ENCODE assay signal across 10 cellular contexts in the genomic region with DNA sequence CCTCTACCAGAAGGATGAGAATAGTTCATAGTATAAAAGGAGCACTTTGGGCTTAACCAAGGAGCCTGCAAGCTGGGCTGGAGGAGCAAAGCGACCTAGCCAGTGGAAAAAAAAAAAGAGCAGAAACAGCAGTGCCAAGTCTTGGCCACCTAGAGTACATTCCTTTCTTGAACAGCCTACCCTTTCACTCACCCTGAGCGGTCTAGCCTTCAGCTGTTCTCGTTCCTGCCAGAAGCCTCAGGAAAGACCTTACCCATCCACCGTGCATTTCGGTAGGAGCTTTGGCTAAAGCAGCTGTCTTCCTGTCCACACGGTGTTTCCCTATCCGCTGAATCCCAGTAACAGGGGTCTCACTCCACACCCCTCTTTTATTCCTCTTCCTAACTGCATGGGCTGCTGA.
DNase-seq lines count a peak whose midpoint lies in the region; FAIRE-seq lines count a peak whose summit lies in the region.
"Had no signal": no experiment of that assay in that cellular context is flagged by ENCODE, and none has a peak within 500 bp of the region (broad histone marks: within the 10 kb centered on the region; RNA-seq: fewer than 3 reads in every experiment).

No MANE protein-coding gene starts in this region.

- DNase-seq in NCI-H82 treated with DMSO at 0.1 percent for 48 hours (lab: John Stamatoyannopoulos, UW; ENCODE audit: unreplicated experiment): peak; percentile 80
- no peak for DNase-seq in epithelial cell of prostate (ENCODE audit: low read depth, low spot score)
- peak; percentile 14 for DNase-seq in mucosa of gallbladder (ENCODE audit: low spot score)
- DNase-seq in urothelium cell line (ENCODE audit: low spot score): peak; percentile 21
- no peak for DNase-seq in GF-D8 (lab: John Stamatoyannopoulos, UW)
- no peak for DNase-seq in SIG-M5 treated with dmso at 0.1 percent for 504 hours (lab: John Stamatoyannopoulos, UW; ENCODE audit: unreplicated experiment)
- DNase-seq in 8988T: no peak
- DNase-seq in H7: no peak
- DNase-seq: effector CD4-positive, alpha-beta T cell; natural killer cell had no signal

- FAIRE-seq in urothelium cell line (lab: Jason Lieb, UNC): no peak

- H3K36me3 ChIP-seq in H7 (replicated peaks; ENCODE audit: control insufficient read depth, insufficient read depth, low read length): no peaks in the 10 kb centered on the region

- no peak overlapping the region for H3K4me3 ChIP-seq in H7 (ENCODE audit: insufficient read depth, low read depth, low read length)

- H3K27ac ChIP-seq in epithelial cell of prostate: peak overlapping the region; percentile 15

- H3K27me3 ChIP-seq in H7 (ENCODE audit: control insufficient read depth, insufficient read depth, low read length): no peaks in the 10 kb centered on the region

Comparison
In these comparisons a context has a peak if more than half of its experiments do, and no peak if none do; other contexts are left out.
1. DNase-seq: peak in NCI-H82 treated with DMSO at 0.1 percent for 48 hours (single experiment), mucosa of gallbladder (single experiment) and urothelium cell line (single experiment); none in epithelial cell of prostate (single experiment), GF-D8 (single experiment), SIG-M5 treated with dmso at 0.1 percent for 504 hours (single experiment), 8988T (single experiment) and H7 (single experiment).